8 cellular contexts compared by ENCODE assay signal in the genomic region with DNA sequence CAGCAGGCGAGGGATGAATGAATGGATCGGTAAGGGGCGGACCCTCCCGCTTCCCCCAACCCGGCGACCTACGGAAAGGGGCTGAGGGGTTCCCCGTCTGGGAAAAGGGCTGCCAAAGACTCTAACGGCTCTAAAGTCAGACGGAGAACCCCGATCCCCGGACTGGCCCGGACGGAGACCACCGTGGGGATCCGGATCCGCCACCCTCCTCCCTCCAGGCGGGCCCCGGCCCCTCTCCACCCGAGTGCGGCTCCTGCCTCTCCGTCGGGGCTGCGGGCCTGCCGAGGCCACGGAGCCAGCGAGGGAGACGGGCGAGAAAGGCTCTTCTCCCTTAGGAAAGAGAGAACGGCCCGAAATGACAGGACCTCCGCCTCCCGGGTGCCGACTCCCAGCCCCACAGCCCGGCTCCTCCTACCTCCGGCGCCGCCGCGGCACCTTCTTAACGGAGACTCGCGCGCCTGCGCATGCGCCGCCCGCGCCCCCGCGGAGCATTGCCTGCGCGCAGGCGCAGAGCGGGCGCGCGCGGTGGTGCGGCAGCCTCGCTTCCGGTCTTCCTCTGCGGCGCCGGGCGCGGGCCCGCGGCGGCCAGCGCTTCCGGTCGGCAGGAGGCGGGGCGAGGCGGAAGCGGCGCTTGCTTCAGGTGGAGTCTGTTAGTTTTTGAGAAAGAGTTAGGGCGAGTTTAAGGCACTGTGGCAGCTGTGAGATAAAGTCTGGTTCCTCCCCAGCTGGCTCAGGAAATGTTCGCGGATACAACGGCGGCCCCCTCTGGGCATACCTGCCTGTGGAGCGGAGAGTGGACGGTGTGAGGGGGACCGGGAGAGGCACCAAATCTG. TPM values are rescaled to one million over a fixed set of nuclear protein-coding genes. Genes with fewer than 3 reads are reported as not detected.
A peak's percentile ranks its signal among the peaks of the same experiment; 100 is the strongest.
DNase-seq lines count a peak whose midpoint lies in the region; ATAC-seq and TF ChIP-seq lines count a peak whose summit lies in the region.

A gene with protein sequence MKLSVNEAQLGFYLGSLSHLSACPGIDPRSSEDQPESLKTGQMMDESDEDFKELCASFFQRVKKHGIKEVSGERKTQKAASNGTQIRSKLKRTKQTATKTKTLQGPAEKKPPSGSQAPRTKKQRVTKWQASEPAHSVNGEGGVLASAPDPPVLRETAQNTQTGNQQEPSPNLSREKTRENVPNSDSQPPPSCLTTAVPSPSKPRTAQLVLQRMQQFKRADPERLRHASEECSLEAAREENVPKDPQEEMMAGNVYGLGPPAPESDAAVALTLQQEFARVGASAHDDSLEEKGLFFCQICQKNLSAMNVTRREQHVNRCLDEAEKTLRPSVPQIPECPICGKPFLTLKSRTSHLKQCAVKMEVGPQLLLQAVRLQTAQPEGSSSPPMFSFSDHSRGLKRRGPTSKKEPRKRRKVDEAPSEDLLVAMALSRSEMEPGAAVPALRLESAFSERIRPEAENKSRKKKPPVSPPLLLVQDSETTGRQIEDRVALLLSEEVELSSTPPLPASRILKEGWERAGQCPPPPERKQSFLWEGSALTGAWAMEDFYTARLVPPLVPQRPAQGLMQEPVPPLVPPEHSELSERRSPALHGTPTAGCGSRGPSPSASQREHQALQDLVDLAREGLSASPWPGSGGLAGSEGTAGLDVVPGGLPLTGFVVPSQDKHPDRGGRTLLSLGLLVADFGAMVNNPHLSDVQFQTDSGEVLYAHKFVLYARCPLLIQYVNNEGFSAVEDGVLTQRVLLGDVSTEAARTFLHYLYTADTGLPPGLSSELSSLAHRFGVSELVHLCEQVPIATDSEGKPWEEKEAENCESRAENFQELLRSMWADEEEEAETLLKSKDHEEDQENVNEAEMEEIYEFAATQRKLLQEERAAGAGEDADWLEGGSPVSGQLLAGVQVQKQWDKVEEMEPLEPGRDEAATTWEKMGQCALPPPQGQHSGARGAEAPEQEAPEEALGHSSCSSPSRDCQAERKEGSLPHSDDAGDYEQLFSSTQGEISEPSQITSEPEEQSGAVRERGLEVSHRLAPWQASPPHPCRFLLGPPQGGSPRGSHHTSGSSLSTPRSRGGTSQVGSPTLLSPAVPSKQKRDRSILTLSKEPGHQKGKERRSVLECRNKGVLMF (N-terminal part only) (minus strand): TSS at position 462 of the 833 bp plus-strand sequence. CDS start 2,642 bp downstream, outside the sequence.

- H3K27me3 Mint-ChIP-seq in activated T-helper 1 cell treated with anti-CD3 and anti-CD28 coated beads, Interleukin-12 subunit alpha, Interleukin-12 subunit beta, Interleukin-2, Interleukin-4 antibody, amounts not matched to agents 30 ng/mL and 10 ng/mL and 1 ng/mL, durations not matched to agents 14 hours and 24 hours and 36 hours (ENCODE audit: insufficient read depth), result no peaks in the 10 kb centered on the region
- H3K27me3 Mint-ChIP-seq in naive thymus-derived CD8-positive, alpha-beta T cell, result no peaks in the 10 kb centered on the region
- H3K27me3 Mint-ChIP-seq in stimulated activated memory B cell treated with anti-CD40 and anti-IgM and Interleukin-4, amounts not matched to agents 10 μg/mL and 1 μg/mL and 100 μg/mL, for 72 hours, result no peaks in the 10 kb centered on the region

- peak; percentile 95 for DNase-seq in Daoy (ENCODE audit: low read depth)
- peak; percentile 83 for DNase-seq in H4 (ENCODE audit: low spot score)
- peak; percentile 55 for DNase-seq in LNCaP clone FGC (ENCODE audit: low read depth)
- peak; percentile 98 for DNase-seq in RPMI8226
- peak; percentile 93 for DNase-seq in activated T-helper 1 cell treated with anti-CD3 and anti-CD28 coated beads, Interleukin-12 subunit alpha, Interleukin-12 subunit beta, Interleukin-2, Interleukin-4 antibody, amounts not matched to agents 30 ng/mL and 10 ng/mL and 1 ng/mL, durations not matched to agents 14 hours and 24 hours and 36 hours (ENCODE audit: low spot score)
- DNase-seq in fibroblast of mammary gland (ENCODE audit: low read depth), result peak; percentile 84
- peak; percentile 86 to 96 (median 92) for DNase-seq in naive thymus-derived CD8-positive, alpha-beta T cell

- POLR2A ChIA-PET in naive thymus-derived CD8-positive, alpha-beta T cell (lab: Charles Lee), result interaction anchor here (0.5 to 1.6 kb wide), 16 partner anchors 13 to 737 kb away, joined by 3 to 11 read pairs (median 3); a partner anchor contains a TSS

- peak; percentile 85 to 89 for ATAC-seq in naive thymus-derived CD8-positive, alpha-beta T cell
- ATAC-seq in stimulated activated memory B cell treated with anti-CD40 and anti-IgM and Interleukin-4, amounts not matched to agents 10 μg/mL and 1 μg/mL and 100 μg/mL, for 72 hours, result peak; percentile 97

- peak within 1 kb of the TSS; percentile 97 for H3K27ac Mint-ChIP-seq in activated T-helper 1 cell treated with anti-CD3 and anti-CD28 coated beads, Interleukin-12 subunit alpha, Interleukin-12 subunit beta, Interleukin-2, Interleukin-4 antibody, amounts not matched to agents 30 ng/mL and 10 ng/mL and 1 ng/mL, durations not matched to agents 14 hours and 24 hours and 36 hours
- H3K27ac Mint-ChIP-seq in naive thymus-derived CD8-positive, alpha-beta T cell, result peak within 1 kb of the TSS; percentile 93 to 100 (median 97)
- peak within 1 kb of the TSS; percentile 87 for H3K27ac Mint-ChIP-seq in stimulated activated memory B cell treated with anti-CD40 and anti-IgM and Interleukin-4, amounts not matched to agents 10 μg/mL and 1 μg/mL and 100 μg/mL, for 72 hours

- no peaks in the 10 kb centered on the region for H3K9me3 Mint-ChIP-seq in activated T-helper 1 cell treated with anti-CD3 and anti-CD28 coated beads, Interleukin-12 subunit alpha, Interleukin-12 subunit beta, Interleukin-2, Interleukin-4 antibody, amounts not matched to agents 30 ng/mL and 10 ng/mL and 1 ng/mL, durations not matched to agents 14 hours and 24 hours and 36 hours
- H3K9me3 Mint-ChIP-seq in naive thymus-derived CD8-positive, alpha-beta T cell, result no peaks in the 10 kb centered on the region
- no peaks in the 10 kb centered on the region for H3K9me3 Mint-ChIP-seq in stimulated activated memory B cell treated with anti-CD40 and anti-IgM and Interleukin-4, amounts not matched to agents 10 μg/mL and 1 μg/mL and 100 μg/mL, for 72 hours

- peaks cover 25% of the 10 kb centered on the region for H3K36me3 Mint-ChIP-seq in activated T-helper 1 cell treated with anti-CD3 and anti-CD28 coated beads, Interleukin-12 subunit alpha, Interleukin-12 subunit beta, Interleukin-2, Interleukin-4 antibody, amounts not matched to agents 30 ng/mL and 10 ng/mL and 1 ng/mL, durations not matched to agents 14 hours and 24 hours and 36 hours (ENCODE audit: low read depth)
- H3K36me3 Mint-ChIP-seq in naive thymus-derived CD8-positive, alpha-beta T cell, result peaks cover 0 to 18% (median 6%) of the 10 kb centered on the region in 3 donors
- peaks cover 16% of the 10 kb centered on the region for H3K36me3 Mint-ChIP-seq in stimulated activated memory B cell treated with anti-CD40 and anti-IgM and Interleukin-4, amounts not matched to agents 10 μg/mL and 1 μg/mL and 100 μg/mL, for 72 hours

- peaks cover 52% of the 10 kb centered on the region for H3K4me1 Mint-ChIP-seq in activated T-helper 1 cell treated with anti-CD3 and anti-CD28 coated beads, Interleukin-12 subunit alpha, Interleukin-12 subunit beta, Interleukin-2, Interleukin-4 antibody, amounts not matched to agents 30 ng/mL and 10 ng/mL and 1 ng/mL, durations not matched to agents 14 hours and 24 hours and 36 hours (ENCODE audit: low read depth)
- peaks cover 30 to 64% (median 60%) of the 10 kb centered on the region in 4 donors for H3K4me1 Mint-ChIP-seq in naive thymus-derived CD8-positive, alpha-beta T cell
- H3K4me1 Mint-ChIP-seq in stimulated activated memory B cell treated with anti-CD40 and anti-IgM and Interleukin-4, amounts not matched to agents 10 μg/mL and 1 μg/mL and 100 μg/mL, for 72 hours, result peaks cover 59% of the 10 kb centered on the region

- TF ChIP-seq CTCF in LNCaP clone FGC (IDR thresholded peaks at IDR 0.05; ENCODE audit: control insufficient read depth, extremely low read depth, insufficient read depth) (no peak), fibroblast of mammary gland (conservative IDR thresholded peaks at IDR 0.05; ENCODE audit: control insufficient read depth, insufficient read depth, low read depth, low read length) (no peak)

- peak within 1 kb of the TSS; percentile 95 for H3K4me3 ChIP-seq in LNCaP clone FGC (ENCODE audit: low read depth, low read length)
- peak within 1 kb of the TSS; percentile 80 for H3K4me3 ChIP-seq in fibroblast of mammary gland (ENCODE audit: control insufficient read depth, low read depth, low read length)

- peak within 1 kb of the TSS; percentile 98 for H3K4me3 Mint-ChIP-seq in activated T-helper 1 cell treated with anti-CD3 and anti-CD28 coated beads, Interleukin-12 subunit alpha, Interleukin-12 subunit beta, Interleukin-2, Interleukin-4 antibody, amounts not matched to agents 30 ng/mL and 10 ng/mL and 1 ng/mL, durations not matched to agents 14 hours and 24 hours and 36 hours
- H3K4me3 Mint-ChIP-seq in naive thymus-derived CD8-positive, alpha-beta T cell, result peak within 1 kb of the TSS; percentile 92 to 100 (median 99)
- peak within 1 kb of the TSS; percentile 91 for H3K4me3 Mint-ChIP-seq in stimulated activated memory B cell treated with anti-CD40 and anti-IgM and Interleukin-4, amounts not matched to agents 10 μg/mL and 1 μg/mL and 100 μg/mL, for 72 hours

- intact Hi-C loops in activated T-helper 1 cell treated with anti-CD3 and anti-CD28 coated beads, Interleukin-12 subunit alpha, Interleukin-12 subunit beta, Interleukin-2, Interleukin-4 antibody, amounts not matched to agents 30 ng/mL and 10 ng/mL and 1 ng/mL, durations not matched to agents 14 hours and 24 hours and 36 hours (cut with micrococcal nuclease), result loop anchor here (1.0 to 10.0 kb wide), 9 partner anchors 32 to 661 kb away; a partner anchor contains a TSS

RNA-seq across cellular contexts. Expression of the gene that starts here (rescaled TPM):
- 2.6 and 3.5 TPM in 2 replicates for total RNA-seq in Daoy (2014; rRNA removed; shearing (Covaris generic))
- 2.0 and 3.3 TPM in 2 replicates for total RNA-seq in H4 (2014; rRNA removed; shearing (Covaris generic))
- total RNA-seq in activated T-helper 1 cell treated with anti-CD3 and anti-CD28 coated beads, Interleukin-12 subunit alpha, Interleukin-12 subunit beta, Interleukin-2, Interleukin-4 antibody, amounts not matched to agents 30 ng/mL and 10 ng/mL and 1 ng/mL, durations not matched to agents 14 hours and 24 hours and 36 hours, result 10.3 and 10.8 TPM in 2 replicates
- 1 to 10 TPM; 7.8 to 8.6 TPM for total RNA-seq in naive thymus-derived CD8-positive, alpha-beta T cell
- 1 to 10 TPM in 1 of 3 donors, under 1 TPM in 2; 0.32 to 1.2 (median 0.43) TPM for polyA plus RNA-seq in naive thymus-derived CD8-positive, alpha-beta T cell

Comparison
In these comparisons a context has a peak if more than half of its experiments do, and no peak if none do; other contexts are left out.
1. Peak in every context shown above with its lines: DNase-seq, ATAC-seq and H3K4me3 ChIP-seq.